Comparison of ENCODE assay signal across 20 cellular contexts in the genomic region with DNA sequence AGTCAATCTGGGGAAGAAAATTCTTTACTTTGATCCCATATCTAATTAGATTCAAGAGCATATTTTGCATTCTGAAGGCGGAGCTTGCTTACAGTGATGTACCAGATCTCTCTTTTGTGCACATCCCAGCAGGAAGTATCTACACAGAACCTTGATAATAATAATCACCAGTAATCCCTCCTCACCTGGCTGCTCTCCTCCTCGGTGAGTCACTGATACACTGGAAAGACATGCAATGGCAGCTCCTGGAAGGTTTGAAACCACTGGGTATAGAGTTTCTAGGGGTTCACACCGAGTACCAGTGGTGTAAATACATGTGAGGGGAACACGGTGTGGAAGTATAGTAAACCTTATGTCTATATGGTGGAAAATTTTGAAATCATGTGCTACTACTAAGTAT.
"Had no signal": no experiment of that assay in that cellular context is flagged by ENCODE, and none has a peak within 500 bp of the region (broad histone marks: within the 10 kb centered on the region; RNA-seq: fewer than 3 reads in every experiment).

No MANE protein-coding gene starts in this region.

- DNase-seq: activated CD4-positive, alpha-beta T cell treated with anti-CD3 and anti-CD28 coated beads for 1 hour; activated naive CD4-positive, alpha-beta T cell treated with anti-CD3 and anti-CD28 coated beads for 36 hours; activated T-cell treated with anti-CD3 and anti-CD28 coated beads, Interleukin-2, amount 50 U/mL, for 1 hour; adrenal gland; dermis blood vessel endothelial cell; effector memory CD8-positive, alpha-beta T cell; foreskin fibroblast; left colon; midbrain; stimulated activated CD4-positive, alpha-beta T cell treated with anti-CD3 and anti-CD28 coated beads, Interleukin-12 subunit alpha, Interleukin-12 subunit beta, amount 100 ng/mL, for 4 hours; stimulated activated CD4-positive, alpha-beta T cell treated with anti-CD3 and anti-CD28 coated beads, Interleukin-2, amount 100 ng/mL, for 24 hours; stimulated activated naive CD4-positive, alpha-beta T cell treated with Interleukin-2 at 50 U/mL for 16 hours; thyroid gland; WERI-Rb-1 had no signal

- H3K4me3 ChIP-seq: adrenal gland, hepatocyte, right atrium auricular region, thyroid gland had no signal

- H3K9me3 ChIP-seq: adrenal gland, right atrium auricular region, thyroid gland had no signal

- H3K4me3 Mint-ChIP-seq: activated naive CD4-positive, alpha-beta T cell treated with anti-CD3 and anti-CD28 coated beads for 36 hours; neural crest cell had no signal

- H2AFZ ChIP-seq: hepatocyte had no signal

- H3K27me3 ChIP-seq: adrenal gland, hepatocyte, right atrium auricular region, thyroid gland had no signal

- H3K4me1 ChIP-seq: right atrium auricular region had no signal

- H3K79me2 ChIP-seq: hepatocyte had no signal

- H3K27ac Mint-ChIP-seq: activated naive CD4-positive, alpha-beta T cell treated with anti-CD3 and anti-CD28 coated beads for 36 hours; activated T-helper 2 cell treated with anti-CD3 and anti-CD28 coated beads, Interferon-gamma antibody, Interleukin-2, Interleukin-4, amounts not matched to agents 10 μg/mL and 5 μg/mL and 100 μg/mL, durations not matched to agents 14 hours and 24 hours and 36 hours; progenitor cell of endocrine pancreas had no signal

- H3K27ac ChIP-seq: adrenal gland, hepatocyte, right atrium auricular region, thyroid gland, WERI-Rb-1 had no signal

- FAIRE-seq: astrocyte had no signal

- H3K27me3 Mint-ChIP-seq: effector memory CD8-positive, alpha-beta T cell had no signal

- H3K9me3 Mint-ChIP-seq: activated naive CD4-positive, alpha-beta T cell treated with anti-CD3 and anti-CD28 coated beads for 36 hours; activated T-helper 2 cell treated with anti-CD3 and anti-CD28 coated beads, Interferon-gamma antibody, Interleukin-2, Interleukin-4, amounts not matched to agents 10 μg/mL and 5 μg/mL and 100 μg/mL, durations not matched to agents 14 hours and 24 hours and 36 hours had no signal

- H3K36me3 ChIP-seq: adrenal gland, right atrium auricular region, thyroid gland, WERI-Rb-1 had no signal

- H3K4me2 ChIP-seq: hepatocyte had no signal
